Comparison of ENCODE assay signal across 8 cellular contexts in genomic region chr12:104957388-104958008, GRCh38. TPM values are rescaled to one million over a fixed set of nuclear protein-coding genes. Genes with fewer than 3 reads are reported as not detected.
DNase-seq lines count a peak whose midpoint lies in the region; ATAC-seq and TF ChIP-seq lines count a peak whose summit lies in the region.

No MANE protein-coding gene starts in this region.

- ATAC-seq in GM19023 (IDR thresholded peaks at IDR 0.05; ENCODE audit: unreplicated experiment), result peak; percentile 29
- ATAC-seq in effector memory CD8-positive, alpha-beta T cell (replicated peaks), result peak; percentile 24
- peak; percentile 24 for ATAC-seq in naive thymus-derived CD4-positive, alpha-beta T cell

- intact Hi-C loops in naive thymus-derived CD4-positive, alpha-beta T cell (cut with micrococcal nuclease), result loop anchor here (1.0 to 5.0 kb wide), 19 partner anchors 29 to 740 kb away; partner anchors contain the start of genes APPL2 (in 2 of the 2), NOPCHAP1 (in 2 of the 2), TXNRD1 (in 2 of the 2) and CHST11 (in 1 of the 2)
- intact Hi-C loops in transverse colon (cut with DNase I; ENCODE audit: low total_unique reads), result no loop called here

- TF ChIP-seq POLR2A in transverse colon (IDR thresholded peaks at IDR 0.05), result no peak

- TF ChIP-seq EP300 in transverse colon (IDR thresholded peaks at IDR 0.05; ENCODE audit: low read depth), result no peak

- H3K9me3 ChIP-seq in naive thymus-derived CD4-positive, alpha-beta T cell (ENCODE audit: control insufficient read depth in 2 of 3, low read length in 3 of 3), result no peaks in the 10 kb centered on the region
- H3K9me3 ChIP-seq in transverse colon, result no peaks in the 10 kb centered on the region

- TF ChIP-seq CTCF in transverse colon (IDR thresholded peaks at IDR 0.05), result no peak

- peaks cover 6 to 9% of the 10 kb centered on the region in 2 donors for H3K4me1 ChIP-seq in naive thymus-derived CD4-positive, alpha-beta T cell (ENCODE audit: control insufficient read depth in 2 of 2, insufficient read depth in 2 of 2, low read length in 2 of 2)
- H3K4me1 ChIP-seq in transverse colon, result peaks cover 10 to 51% (median 20%) of the 10 kb centered on the region in 4 donors

- CTCF ChIA-PET in naive thymus-derived CD4-positive, alpha-beta T cell (lab: Charles Lee), result interaction anchor here (0.5 to 1.4 kb wide), 2 partner anchors 10 to 1004 kb away, joined by 3 to 5 read pairs; no protein-coding TSS in a partner anchor

- peak overlapping the region; percentile 91 to 95 for H3K4me3 Mint-ChIP-seq in effector memory CD8-positive, alpha-beta T cell
- peak overlapping the region; percentile 80 to 94 (median 85) for H3K4me3 Mint-ChIP-seq in naive thymus-derived CD4-positive, alpha-beta T cell

- H3K27ac Mint-ChIP-seq in effector memory CD8-positive, alpha-beta T cell, result peak overlapping the region; percentile 90 to 95
- peak overlapping the region; percentile 21 to 73 (median 52) for H3K27ac Mint-ChIP-seq in naive thymus-derived CD4-positive, alpha-beta T cell

- in situ Hi-C loops in transverse colon (cut with MboI; ENCODE audit: low pct_ligation_motif_present in 1 of 4, low pct_unique_long_range_greater_than_20kb in 1 of 4, low sequenced_read_pairs in 3 of 4), result no loop called here

- peaks cover 0 to 3% of the 10 kb centered on the region in 2 donors for H3K27me3 ChIP-seq in naive thymus-derived CD4-positive, alpha-beta T cell (ENCODE audit: control insufficient read depth in 2 of 2, insufficient read depth in 2 of 2, low read length in 2 of 2)
- H3K27me3 ChIP-seq in transverse colon, result no peaks in the 10 kb centered on the region

- peaks cover 10% of the 10 kb centered on the region for H3K36me3 Mint-ChIP-seq in effector memory CD8-positive, alpha-beta T cell (ENCODE audit: insufficient read depth)
- no peaks in the 10 kb centered on the region for H3K36me3 Mint-ChIP-seq in naive thymus-derived CD4-positive, alpha-beta T cell

- peaks cover 5 to 7% of the 10 kb centered on the region in 2 donors for H3K27me3 Mint-ChIP-seq in effector memory CD8-positive, alpha-beta T cell
- H3K27me3 Mint-ChIP-seq in naive thymus-derived CD4-positive, alpha-beta T cell, result peaks cover 0 to 44% (median 0%) of the 10 kb centered on the region in 5 donors

- H3K27ac ChIP-seq in naive thymus-derived CD4-positive, alpha-beta T cell (ENCODE audit: low read depth, low read length), result peak overlapping the region; percentile 41
- H3K27ac ChIP-seq in transverse colon, result peak overlapping the region; percentile 86 to 93 (median 90)

- peak overlapping the region; percentile 50 for H3K4me3 ChIP-seq in naive thymus-derived CD4-positive, alpha-beta T cell (ENCODE audit: low read length)
- H3K4me3 ChIP-seq in transverse colon, result peak overlapping the region; percentile 82 to 92 (median 86)

- peaks cover 14 to 15% of the 10 kb centered on the region in 2 donors for H3K4me1 Mint-ChIP-seq in effector memory CD8-positive, alpha-beta T cell (ENCODE audit: low read depth in 2 of 2)
- H3K4me1 Mint-ChIP-seq in naive thymus-derived CD4-positive, alpha-beta T cell, result peaks cover 8 to 29% (median 28%) of the 10 kb centered on the region in 7 donors

- POLR2A ChIA-PET in naive thymus-derived CD4-positive, alpha-beta T cell (lab: Charles Lee), result no interaction called here

- DNase-seq in AG08395 (ENCODE audit: low spot score) (peak; percentile 21), HT1080 (ENCODE audit: low read depth) (peak; percentile 10), transverse colon (peak; percentile 54), OCI-M1 (lab: John Stamatoyannopoulos, UW) (no peak)
- DNase-seq in activated CD4-positive, alpha-beta T cell treated with anti-CD3 and anti-CD28 coated beads for 4 hours, result peak; percentile 21 to 33
- DNase-seq in effector memory CD8-positive, alpha-beta T cell, result peak; percentile 12 to 36 (median 19)
- DNase-seq in naive thymus-derived CD4-positive, alpha-beta T cell, result peak in 6 of 9 donors; percentile 9 to 40 (median 32)

- no peaks in the 10 kb centered on the region for H3K36me3 ChIP-seq in naive thymus-derived CD4-positive, alpha-beta T cell (ENCODE audit: control insufficient read depth in 2 of 3, insufficient read depth in 3 of 3, low read length in 3 of 3)
- no peaks in the 10 kb centered on the region for H3K36me3 ChIP-seq in transverse colon

- WGBS in transverse colon (ENCODE audit: low coverage in 1 of 2), 2 donors, result 2 to 8% methylated on average over 5 to 29 of the region's 37 CpGs

- no peaks in the 10 kb centered on the region for H3K9me3 Mint-ChIP-seq in effector memory CD8-positive, alpha-beta T cell
- H3K9me3 Mint-ChIP-seq in naive thymus-derived CD4-positive, alpha-beta T cell, result no peaks in the 10 kb centered on the region

RNA-seq across cellular contexts. Expression of gene SLC41A2, which starts 0.6 kb away (rescaled TPM):
- total RNA-seq in HT1080 (2014; rRNA removed; shearing (Covaris generic)), result 4.5 and 10.2 TPM in 2 replicates
- polyA plus RNA-seq in HT1080 (2015; cell fraction: cytosol; rRNA removed), result 1.8 and 4.1 TPM in 2 replicates
- 1.3 and 3.2 TPM in 2 replicates for polyA plus RNA-seq in HT1080 (2015; cell fraction: nucleus; rRNA removed)
- 10 to 100 TPM in 1 of 5 experiments, 1 to 10 TPM in 4; 2.0 to 12.7 (median 2.6) TPM for total RNA-seq in naive thymus-derived CD4-positive, alpha-beta T cell
- polyA plus RNA-seq in naive thymus-derived CD4-positive, alpha-beta T cell, result under 1 TPM; 0.08 to 0.12 TPM
- 100 to 1,000 TPM in 3 of 4 donors, 10 to 100 TPM in 1; 31.6 to 154 (median 129) TPM for total RNA-seq in transverse colon

RNA-seq across cellular contexts. Expression of gene NOPCHAP1, which starts 28.6 kb away (rescaled TPM):
- total RNA-seq in HT1080 (2014; rRNA removed; shearing (Covaris generic)), result 14.8 and 25.8 TPM in 2 replicates
- polyA plus RNA-seq in HT1080 (2015; cell fraction: cytosol; rRNA removed), result 11.5 and 16.5 TPM in 2 replicates
- 2.4 and 7.7 TPM in 2 replicates for polyA plus RNA-seq in HT1080 (2015; cell fraction: nucleus; rRNA removed)
- total RNA-seq in naive thymus-derived CD4-positive, alpha-beta T cell, result 10 to 100 TPM; 10.5 to 18.0 (median 15.2) TPM
- 10 to 100 TPM; 11.6 to 11.7 TPM for polyA plus RNA-seq in naive thymus-derived CD4-positive, alpha-beta T cell
- 1 to 10 TPM in 3 of 4 donors, under 1 TPM in 1; 0.37 to 5.7 (median 2.2) TPM for total RNA-seq in transverse colon
